ENCODE assay signal across 8 cellular contexts in genomic region chr2:61017556-61018318, GRCh38. TPM values are rescaled to one million over a fixed set of nuclear protein-coding genes. Genes with fewer than 3 reads are reported as not detected.
DNase-seq lines count a peak whose midpoint lies in the region; ATAC-seq and TF ChIP-seq lines count a peak whose summit lies in the region.

Gene PEX13, plus strand, starts transcription at chr2:61017720. Its CDS starts 40 bp downstream, at chr2:61017760.
Gene PUS10, minus strand, starts transcription at chr2:61018255. Its CDS starts 6,365 bp downstream, at chr2:61011890.

- peak; percentile 79 for DNase-seq in DMS153 treated with DMSO at 0.1 percent for 48 hours (lab: John Stamatoyannopoulos, UW; ENCODE audit: unreplicated experiment)
- DNase-seq in HUDEP-2 (lab: John Stamatoyannopoulos, UW; ENCODE audit: unreplicated experiment in 76 of 76), result peak in 69 of 76 experiments; percentile 3 to 94 (median 65)
- peak; percentile 79 to 87 (median 87) for DNase-seq in Peyer's patch
- peak; percentile 89 for DNase-seq in activated effector memory CD4-positive, alpha-beta T cell treated with anti-CD3 and anti-CD28 coated beads, Interleukin-2, amount 50 U/mL, for 16 hours
- peak; percentile 61 to 86 for DNase-seq in foreskin fibroblast
- peak; percentile 49 for DNase-seq in stromal cell of bone marrow (ENCODE audit: low read depth)

- peak; percentile 39 to 51 for TF ChIP-seq POLR2A in Peyer's patch (IDR thresholded peaks at IDR 0.05)

- H3K27me3 ChIP-seq in Peyer's patch (no peaks in the 10 kb centered on the region), neuron (ENCODE audit: insufficient read depth, low read length) (no peaks in the 10 kb centered on the region)

- peaks cover 0 to 22% (median 0%) of the 10 kb centered on the region in 3 donors for H3K36me3 ChIP-seq in Peyer's patch
- H3K36me3 ChIP-seq in neuron (ENCODE audit: insufficient read depth, low read length), result peaks cover 10% of the 10 kb centered on the region

- H3K4me1 ChIP-seq in Peyer's patch (peaks cover 0 to 15% (median 4%) of the 10 kb centered on the region in 4 donors), neuron (ENCODE audit: insufficient read depth, low read length) (peaks cover 18% of the 10 kb centered on the region)

- H3K9me3 ChIP-seq in Peyer's patch (no peaks in the 10 kb centered on the region), neuron (ENCODE audit: low read length) (peaks cover 9% of the 10 kb centered on the region)

- peak; percentile 75 for ATAC-seq in GM21381 (IDR thresholded peaks at IDR 0.05; ENCODE audit: unreplicated experiment)

- H2AFZ ChIP-seq in neuron (ENCODE audit: low read depth, low read length), result peak within 1 kb of the TSS; percentile 91

- peak within 1 kb of the TSS; percentile 88 to 94 (median 90) for H3K27ac ChIP-seq in Peyer's patch

- H3K4me3 ChIP-seq in Peyer's patch (peak within 1 kb of the TSS; percentile 65 to 87 (median 78)), foreskin fibroblast (ENCODE audit: low read depth in 1 of 2, low read length in 2 of 2) (peak within 1 kb of the TSS; percentile 76 to 86), neuron (ENCODE audit: low read length) (peak within 1 kb of the TSS; percentile 94)

- TF ChIP-seq CTCF in Peyer's patch (IDR thresholded peaks at IDR 0.05) (no peak), foreskin fibroblast (IDR thresholded peaks at IDR 0.05; ENCODE audit: low read depth, low read length) (no peak)

RNA-seq across cellular contexts. Expression of gene PEX13, which starts in this region (rescaled TPM):
- 10 to 100 TPM; 28.1 to 49.7 (median 34.1) TPM for total RNA-seq in Peyer's patch

RNA-seq across cellular contexts. Expression of gene PUS10, which starts in this region (rescaled TPM):
- 10 to 100 TPM; 11.6 to 33.5 (median 23.1) TPM for total RNA-seq in Peyer's patch

Comparison
In these comparisons a context has a peak if more than half of its experiments do, and no peak if none do; other contexts are left out.
1. Peak in every context shown above with its lines: DNase-seq, ATAC-seq, H3K4me3 ChIP-seq and H3K27ac ChIP-seq.